In genomic region chr2:205747827-205748386, GRCh38 we compare ENCODE assay signal across 15 cellular contexts.
DNase-seq lines count a peak whose midpoint lies in the region; ATAC-seq and TF ChIP-seq lines count a peak whose summit lies in the region.
"Had no signal": no experiment of that assay in that cellular context is flagged by ENCODE, and none has a peak within 500 bp of the region (broad histone marks: within the 10 kb centered on the region; RNA-seq: fewer than 3 reads in every experiment).

No MANE protein-coding gene starts in this region.

- H3K36me3 ChIP-seq in H7 (replicated peaks; ENCODE audit: control insufficient read depth, insufficient read depth, low read length) (no peaks in the 10 kb centered on the region; the same call in none of the 2 replicates), gastroesophageal sphincter (peaks cover 0 to 96% of the 10 kb centered on the region in 2 donors), colonic mucosa (no peaks in the 10 kb centered on the region), osteoblast (ENCODE audit: insufficient read depth, low read length) (peaks cover 75% of the 10 kb centered on the region)

- no peak for TF ChIP-seq EP300 in gastroesophageal sphincter (IDR thresholded peaks at IDR 0.05)

- no peak for TF ChIP-seq POLR2A in gastroesophageal sphincter (IDR thresholded peaks at IDR 0.05)

- H3K27me3 ChIP-seq in H7 (ENCODE audit: control insufficient read depth, insufficient read depth, low read length) (no peaks in the 10 kb centered on the region), gastroesophageal sphincter (no peaks in the 10 kb centered on the region), colonic mucosa (no peaks in the 10 kb centered on the region), osteoblast (ENCODE audit: insufficient read depth, low read length) (no peaks in the 10 kb centered on the region)
- H3K27me3 ChIP-seq: adrenal gland had no signal

- H3K9me3 ChIP-seq in gastroesophageal sphincter = no peaks in the 10 kb centered on the region
- H3K9me3 ChIP-seq in colonic mucosa = no peaks in the 10 kb centered on the region
- H3K9me3 ChIP-seq in osteoblast (ENCODE audit: low read depth, low read length) = no peaks in the 10 kb centered on the region
- H3K9me3 ChIP-seq: adrenal gland had no signal

- H4K20me1 ChIP-seq in osteoblast (ENCODE audit: insufficient read depth, low read length) = no peaks in the 10 kb centered on the region

- peak; percentile 39 for ATAC-seq in gastroesophageal sphincter
- ATAC-seq in HG02588 (IDR thresholded peaks at IDR 0.05; ENCODE audit: unreplicated experiment) = no peak
- ATAC-seq: activated CD8-positive, alpha-beta T cell treated with anti-CD3 and anti-CD28 coated beads, Interleukin-2, amount 10 ng/mL, durations not matched to agents 7 days and 5 days; Panc1; T-cell had no signal

- DNase-seq in H7 (peak; percentile 17), RPMI7951 (ENCODE audit: low read depth) (peak; percentile 90), renal cortical epithelial cell (ENCODE audit: low read depth) (peak; percentile 76), colonic mucosa (no peak), osteoblast (ENCODE audit: insufficient read length, low spot score, missing footprints) (no peak)
- DNase-seq: activated CD8-positive, alpha-beta T cell treated with anti-CD3 and anti-CD28 coated beads, Interleukin-2, amount 10 ng/mL, durations not matched to agents 7 days and 5 days; adrenal gland; glutamatergic neuron; islet precursor cell; NCI-H526 treated with DMSO at 0.1 percent for 48 hours; posterior cingulate gyrus; T-cell had no signal

- H3K27ac ChIP-seq in gastroesophageal sphincter (peak overlapping the region; percentile 25 to 96 (median 94)), colonic mucosa (no peak overlapping the region), osteoblast (ENCODE audit: low read depth, low read length) (no peak overlapping the region)
- H3K27ac ChIP-seq: adrenal gland had no signal

- no peak overlapping the region for H3K4me3 ChIP-seq in H7 (ENCODE audit: insufficient read depth, low read depth, low read length)
- no peak overlapping the region for H3K4me3 ChIP-seq in gastroesophageal sphincter
- no peak overlapping the region for H3K4me3 ChIP-seq in colonic mucosa
- no peak overlapping the region for H3K4me3 ChIP-seq in osteoblast (ENCODE audit: insufficient read depth, low read length)
- H3K4me3 ChIP-seq: adrenal gland had no signal

- intact Hi-C loops in colonic mucosa (cut with DNase I) = no loop called here

- H3K79me2 ChIP-seq in osteoblast (ENCODE audit: insufficient read depth, low read length) = no peaks in the 10 kb centered on the region

- H3K4me1 ChIP-seq in gastroesophageal sphincter (peaks cover 0 to 100% (median 2%) of the 10 kb centered on the region in 3 donors), colonic mucosa (peaks cover 9% of the 10 kb centered on the region), osteoblast (ENCODE audit: insufficient read depth, low read length) (peaks cover 25% of the 10 kb centered on the region)

- no peak overlapping the region for H3K9ac ChIP-seq in colonic mucosa (ENCODE audit: low read depth in 2 of 2, low read length in 2 of 2)

- no peak overlapping the region for H2AFZ ChIP-seq in osteoblast (ENCODE audit: low read length)

- TF ChIP-seq CTCF in gastroesophageal sphincter (IDR thresholded peaks at IDR 0.05) (no peak), colonic mucosa (IDR thresholded peaks at IDR 0.05) (no peak), osteoblast (IDR thresholded peaks at IDR 0.05; ENCODE audit: extremely low read depth, low read depth, low read length) (no peak)

- no peak overlapping the region for H3K4me2 ChIP-seq in osteoblast (ENCODE audit: insufficient read depth, low read length)

- 44 to 50% methylated on average over 9 to 11 of the region's 11 CpGs for WGBS in gastroesophageal sphincter (ENCODE audit: low coverage in 1 of 2), 2 donors

Comparison
In these comparisons a context has a peak if more than half of its experiments do, and no peak if none do; other contexts are left out.
1. DNase-seq: peak in H7 (single experiment), RPMI7951 (single experiment) and renal cortical epithelial cell (single experiment); none in colonic mucosa (single experiment) and osteoblast (single experiment).
2. H3K27ac ChIP-seq: peak in gastroesophageal sphincter (4 of 4); none in colonic mucosa (single experiment) and osteoblast (single experiment).